Comparison of ENCODE assay signal across 1 cellular context in the genomic region with DNA sequence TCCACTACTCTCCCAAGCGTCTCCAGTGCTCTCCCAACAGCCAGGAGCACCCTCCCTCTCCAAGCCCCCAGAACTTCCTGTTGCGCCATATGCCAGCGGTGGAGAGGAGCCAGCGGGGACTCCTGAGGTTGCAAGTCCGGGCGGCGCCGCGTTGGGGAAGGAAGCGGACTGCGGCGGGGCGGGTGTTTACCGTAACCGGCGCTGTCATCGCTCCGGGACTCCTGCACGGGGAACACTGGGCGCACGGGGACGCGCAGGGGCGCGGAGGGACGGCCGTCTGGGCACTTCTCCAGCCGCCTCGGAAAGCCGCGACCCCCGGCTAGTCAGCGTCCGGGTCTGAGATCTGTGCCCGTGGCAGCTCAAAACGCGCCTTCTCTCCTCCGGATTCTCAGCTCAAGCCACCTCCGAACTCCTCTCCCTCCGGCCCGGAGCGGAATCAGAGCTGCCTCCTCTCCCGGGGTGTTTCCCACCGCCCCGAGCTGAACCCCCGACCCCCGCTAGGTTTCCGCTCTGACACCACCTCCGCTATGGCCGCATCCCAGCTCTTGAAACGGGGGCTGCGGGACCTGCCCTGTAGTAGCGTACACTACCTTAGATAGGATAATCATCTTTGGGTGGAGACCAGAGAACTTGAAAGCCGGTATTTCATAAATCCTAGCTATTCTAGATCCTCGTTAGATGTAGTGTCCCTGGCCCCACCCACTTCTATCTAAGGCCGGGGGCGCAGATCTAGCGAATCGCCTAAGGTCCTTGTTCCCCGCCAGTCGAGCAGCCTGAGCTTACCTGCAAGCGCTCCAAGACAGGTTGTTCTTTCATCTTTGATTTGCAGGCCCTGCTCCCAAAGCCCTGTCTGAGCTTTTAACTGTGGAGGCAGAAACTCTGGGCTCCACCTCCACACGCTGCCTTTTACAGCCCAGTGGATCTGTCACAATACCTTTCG.
TF ChIP-seq lines count a peak whose summit lies in the region.

A gene with protein sequence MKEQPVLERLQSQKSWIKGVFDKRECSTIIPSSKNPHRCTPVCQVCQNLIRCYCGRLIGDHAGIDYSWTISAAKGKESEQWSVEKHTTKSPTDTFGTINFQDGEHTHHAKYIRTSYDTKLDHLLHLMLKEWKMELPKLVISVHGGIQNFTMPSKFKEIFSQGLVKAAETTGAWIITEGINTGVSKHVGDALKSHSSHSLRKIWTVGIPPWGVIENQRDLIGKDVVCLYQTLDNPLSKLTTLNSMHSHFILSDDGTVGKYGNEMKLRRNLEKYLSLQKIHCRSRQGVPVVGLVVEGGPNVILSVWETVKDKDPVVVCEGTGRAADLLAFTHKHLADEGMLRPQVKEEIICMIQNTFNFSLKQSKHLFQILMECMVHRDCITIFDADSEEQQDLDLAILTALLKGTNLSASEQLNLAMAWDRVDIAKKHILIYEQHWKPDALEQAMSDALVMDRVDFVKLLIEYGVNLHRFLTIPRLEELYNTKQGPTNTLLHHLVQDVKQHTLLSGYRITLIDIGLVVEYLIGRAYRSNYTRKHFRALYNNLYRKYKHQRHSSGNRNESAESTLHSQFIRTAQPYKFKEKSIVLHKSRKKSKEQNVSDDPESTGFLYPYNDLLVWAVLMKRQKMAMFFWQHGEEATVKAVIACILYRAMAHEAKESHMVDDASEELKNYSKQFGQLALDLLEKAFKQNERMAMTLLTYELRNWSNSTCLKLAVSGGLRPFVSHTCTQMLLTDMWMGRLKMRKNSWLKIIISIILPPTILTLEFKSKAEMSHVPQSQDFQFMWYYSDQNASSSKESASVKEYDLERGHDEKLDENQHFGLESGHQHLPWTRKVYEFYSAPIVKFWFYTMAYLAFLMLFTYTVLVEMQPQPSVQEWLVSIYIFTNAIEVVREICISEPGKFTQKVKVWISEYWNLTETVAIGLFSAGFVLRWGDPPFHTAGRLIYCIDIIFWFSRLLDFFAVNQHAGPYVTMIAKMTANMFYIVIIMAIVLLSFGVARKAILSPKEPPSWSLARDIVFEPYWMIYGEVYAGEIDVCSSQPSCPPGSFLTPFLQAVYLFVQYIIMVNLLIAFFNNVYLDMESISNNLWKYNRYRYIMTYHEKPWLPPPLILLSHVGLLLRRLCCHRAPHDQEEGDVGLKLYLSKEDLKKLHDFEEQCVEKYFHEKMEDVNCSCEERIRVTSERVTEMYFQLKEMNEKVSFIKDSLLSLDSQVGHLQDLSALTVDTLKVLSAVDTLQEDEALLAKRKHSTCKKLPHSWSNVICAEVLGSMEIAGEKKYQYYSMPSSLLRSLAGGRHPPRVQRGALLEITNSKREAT (N-terminal part only) (minus strand): TSS at position 881 of the 940 bp plus-strand sequence. CDS start 65 bp downstream, at position 816.

TF ChIP-seq in Ishikawa, 13 proteins besides CTCF, POLR2A, EP300 and RAD21 (continued from another document):
- TF ChIP-seq, protein P1, sequence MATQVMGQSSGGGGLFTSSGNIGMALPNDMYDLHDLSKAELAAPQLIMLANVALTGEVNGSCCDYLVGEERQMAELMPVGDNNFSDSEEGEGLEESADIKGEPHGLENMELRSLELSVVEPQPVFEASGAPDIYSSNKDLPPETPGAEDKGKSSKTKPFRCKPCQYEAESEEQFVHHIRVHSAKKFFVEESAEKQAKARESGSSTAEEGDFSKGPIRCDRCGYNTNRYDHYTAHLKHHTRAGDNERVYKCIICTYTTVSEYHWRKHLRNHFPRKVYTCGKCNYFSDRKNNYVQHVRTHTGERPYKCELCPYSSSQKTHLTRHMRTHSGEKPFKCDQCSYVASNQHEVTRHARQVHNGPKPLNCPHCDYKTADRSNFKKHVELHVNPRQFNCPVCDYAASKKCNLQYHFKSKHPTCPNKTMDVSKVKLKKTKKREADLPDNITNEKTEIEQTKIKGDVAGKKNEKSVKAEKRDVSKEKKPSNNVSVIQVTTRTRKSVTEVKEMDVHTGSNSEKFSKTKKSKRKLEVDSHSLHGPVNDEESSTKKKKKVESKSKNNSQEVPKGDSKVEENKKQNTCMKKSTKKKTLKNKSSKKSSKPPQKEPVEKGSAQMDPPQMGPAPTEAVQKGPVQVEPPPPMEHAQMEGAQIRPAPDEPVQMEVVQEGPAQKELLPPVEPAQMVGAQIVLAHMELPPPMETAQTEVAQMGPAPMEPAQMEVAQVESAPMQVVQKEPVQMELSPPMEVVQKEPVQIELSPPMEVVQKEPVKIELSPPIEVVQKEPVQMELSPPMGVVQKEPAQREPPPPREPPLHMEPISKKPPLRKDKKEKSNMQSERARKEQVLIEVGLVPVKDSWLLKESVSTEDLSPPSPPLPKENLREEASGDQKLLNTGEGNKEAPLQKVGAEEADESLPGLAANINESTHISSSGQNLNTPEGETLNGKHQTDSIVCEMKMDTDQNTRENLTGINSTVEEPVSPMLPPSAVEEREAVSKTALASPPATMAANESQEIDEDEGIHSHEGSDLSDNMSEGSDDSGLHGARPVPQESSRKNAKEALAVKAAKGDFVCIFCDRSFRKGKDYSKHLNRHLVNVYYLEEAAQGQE (IDR thresholded peaks at IDR 0.05; ENCODE audit: low read depth), result no peak
- TF ChIP-seq ZBTB7A (IDR thresholded peaks at IDR 0.05; ENCODE audit: low read depth) (peak; percentile 59; the same call in 1 of the 2 replicates), EGR1 (IDR thresholded peaks at IDR 0.05) (no peak)
- TF ChIP-seq, protein P2, sequence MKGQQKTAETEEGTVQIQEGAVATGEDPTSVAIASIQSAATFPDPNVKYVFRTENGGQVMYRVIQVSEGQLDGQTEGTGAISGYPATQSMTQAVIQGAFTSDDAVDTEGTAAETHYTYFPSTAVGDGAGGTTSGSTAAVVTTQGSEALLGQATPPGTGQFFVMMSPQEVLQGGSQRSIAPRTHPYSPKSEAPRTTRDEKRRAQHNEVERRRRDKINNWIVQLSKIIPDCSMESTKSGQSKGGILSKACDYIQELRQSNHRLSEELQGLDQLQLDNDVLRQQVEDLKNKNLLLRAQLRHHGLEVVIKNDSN (IDR thresholded peaks at IDR 0.05), result 0 out of 2 replicates have a peak, but pooled peaks have one; percentile 23
